In genomic region chr12:52910248-52910883, GRCh38 we compare ENCODE assay signal across 25 cellular contexts. TPM values are rescaled to one million over a fixed set of nuclear protein-coding genes. Genes with fewer than 3 reads are reported as not detected.
DNase-seq lines count a peak whose midpoint lies in the region; ATAC-seq and TF ChIP-seq lines count a peak whose summit lies in the region.
"Had no signal": no experiment of that assay in that cellular context is flagged by ENCODE, and none has a peak within 500 bp of the region (broad histone marks: within the 10 kb centered on the region; RNA-seq: fewer than 3 reads in every experiment).

No MANE protein-coding gene starts in this region.

- peak overlapping the region; percentile 12 for H3K9ac ChIP-seq in NT2/D1 (ENCODE audit: insufficient read length, low read depth)
- H3K9ac ChIP-seq in neural progenitor cell = no peak overlapping the region
- H3K9ac ChIP-seq: GM23248 had no signal

- H2AFZ ChIP-seq in neural progenitor cell (replicated peaks) = no peak overlapping the region
- H2AFZ ChIP-seq: GM23248 had no signal

- peak overlapping the region; percentile 40 for H3K27ac Mint-ChIP-seq in Caco-2 (ENCODE audit: unreplicated experiment)
- H3K27ac Mint-ChIP-seq in endothelial cell (ENCODE audit: unreplicated experiment) = peak overlapping the region; percentile 100
- peak overlapping the region; percentile 26 for H3K27ac Mint-ChIP-seq in neural progenitor cell
- no peak overlapping the region for H3K27ac Mint-ChIP-seq in activated CD8-positive, alpha-beta T cell treated with anti-CD3 and anti-CD28 coated beads for 36 hours
- H3K27ac Mint-ChIP-seq: activated naive CD8-positive, alpha-beta T cell; activated T-helper 1 cell treated with anti-CD3 and anti-CD28 coated beads, Interleukin-12 subunit alpha, Interleukin-12 subunit beta, Interleukin-2, Interleukin-4 antibody, amounts not matched to agents 30 ng/mL and 10 ng/mL and 1 ng/mL, durations not matched to agents 14 hours and 24 hours and 36 hours; CD4-positive, CD25-positive, alpha-beta regulatory T cell; natural killer cell treated with Interleukin-12 subunit alpha and Interleukin-12 subunit beta and Interleukin-15 and Interleukin-18, amount 100 ng/mL, for 72 hours; T-helper 2 cell treated with Interferon-gamma antibody and Interleukin-4, amounts not matched to agents 5 μg/mL and 100 μg/mL, for 36 hours had no signal

- no peaks in the 10 kb centered on the region for H3K79me2 ChIP-seq in neural progenitor cell (ENCODE audit: low read depth)

- no TSS peak for BruUV-seq in Caco-2 (replicated peaks; lab: Mats Ljungman, UMichigan)

- no peaks in the 10 kb centered on the region for H3K36me3 ChIP-seq in Caco-2 (ENCODE audit: control insufficient read depth, insufficient read depth, low read length)
- H3K36me3 ChIP-seq in NT2/D1 (ENCODE audit: insufficient read depth, insufficient read length, low read length) = no peaks in the 10 kb centered on the region
- H3K36me3 ChIP-seq in neural progenitor cell = no peaks in the 10 kb centered on the region
- no peaks in the 10 kb centered on the region for H3K36me3 ChIP-seq in left lung
- H3K36me3 ChIP-seq: heart left ventricle, left ventricle myocardium inferior, pancreas, right lobe of liver had no signal

- H3K27me3 Mint-ChIP-seq in Caco-2 (ENCODE audit: insufficient read depth, unreplicated experiment) = no peaks in the 10 kb centered on the region
- peaks cover 2% of the 10 kb centered on the region for H3K27me3 Mint-ChIP-seq in endothelial cell (ENCODE audit: unreplicated experiment)
- peaks cover 12% of the 10 kb centered on the region for H3K27me3 Mint-ChIP-seq in neural progenitor cell (ENCODE audit: insufficient read depth, low read depth)
- peaks cover 2% of the 10 kb centered on the region for H3K27me3 Mint-ChIP-seq in activated CD8-positive, alpha-beta T cell treated with anti-CD3 and anti-CD28 coated beads for 36 hours
- H3K27me3 Mint-ChIP-seq: activated naive CD8-positive, alpha-beta T cell had no signal

- H3K27me3 ChIP-seq in Caco-2 (replicated peaks; ENCODE audit: control insufficient read depth, insufficient read depth, low read length) (no peaks in the 10 kb centered on the region), NT2/D1 (ENCODE audit: insufficient read depth, insufficient read length) (no peaks in the 10 kb centered on the region), neural progenitor cell (no peaks in the 10 kb centered on the region), left lung (no peaks in the 10 kb centered on the region)
- H3K27me3 ChIP-seq: heart left ventricle, pancreas, right lobe of liver had no signal

- H3K4me3 ChIP-seq in Caco-2 (ENCODE audit: low read depth, low read length) (no peak overlapping the region), NT2/D1 (ENCODE audit: insufficient read length, low read depth) (no peak overlapping the region), neural progenitor cell (no peak overlapping the region), left lung (no peak overlapping the region)
- H3K4me3 ChIP-seq: GM23248, heart left ventricle, left ventricle myocardium inferior, pancreas, right lobe of liver had no signal

- CTCF ChIA-PET in Caco-2 (lab: Charles Lee) = interaction anchor here (0.6 to 1.6 kb wide), 2 partner anchors 11 to 67 kb away, joined by 3 to 4 read pairs; no protein-coding TSS in a partner anchor
- CTCF ChIA-PET in activated CD8-positive, alpha-beta T cell treated with anti-CD3 and anti-CD28 coated beads for 36 hours (lab: Charles Lee) = interaction anchor here (1.0 to 3.7 kb wide), 3 partner anchors 26 to 70 kb away, joined by 3 to 23 read pairs (median 10); no protein-coding TSS in a partner anchor

- no peak overlapping the region for H3K27ac ChIP-seq in neural progenitor cell
- no peak overlapping the region for H3K27ac ChIP-seq in left lung
- H3K27ac ChIP-seq: GM23248, heart left ventricle, left ventricle myocardium inferior, right lobe of liver had no signal

- H3K4me1 Mint-ChIP-seq in Caco-2 (ENCODE audit: low read depth, unreplicated experiment) = peaks cover 65% of the 10 kb centered on the region
- H3K4me1 Mint-ChIP-seq in endothelial cell (ENCODE audit: unreplicated experiment) = peaks cover 46% of the 10 kb centered on the region
- peaks cover 36% of the 10 kb centered on the region for H3K4me1 Mint-ChIP-seq in neural progenitor cell
- no peaks in the 10 kb centered on the region for H3K4me1 Mint-ChIP-seq in activated CD8-positive, alpha-beta T cell treated with anti-CD3 and anti-CD28 coated beads for 36 hours (ENCODE audit: low read depth)

- no peak for ATAC-seq in HG02981 (IDR thresholded peaks at IDR 0.05; ENCODE audit: unreplicated experiment)
- no peak for ATAC-seq in activated CD8-positive, alpha-beta T cell treated with anti-CD3 and anti-CD28 coated beads for 36 hours
- no peak for ATAC-seq in left lung
- ATAC-seq: heart left ventricle; natural killer cell treated with Interleukin-12 subunit alpha and Interleukin-12 subunit beta and Interleukin-15 and Interleukin-18, amount 100 ng/mL, for 72 hours; pancreas had no signal

- TF ChIP-seq CTCF in Caco-2 (IDR thresholded peaks at IDR 0.05; ENCODE audit: insufficient read depth in 1 of 2, low read depth in 1 of 2, low read length in 1 of 2, severe bottlenecking in 1 of 2, unreplicated experiment in 1 of 2) = no peak
- no peak for TF ChIP-seq CTCF in endothelial cell (IDR thresholded peaks at IDR 0.05; ENCODE audit: unreplicated experiment)
- no peak for TF ChIP-seq CTCF in neural progenitor cell (IDR thresholded peaks at IDR 0.05)
- TF ChIP-seq CTCF in activated CD8-positive, alpha-beta T cell treated with anti-CD3 and anti-CD28 coated beads for 36 hours (IDR thresholded peaks at IDR 0.05) = no peak
- TF ChIP-seq CTCF in left lung (IDR thresholded peaks at IDR 0.05) = no peak

- H3K9me3 ChIP-seq in Caco-2 (no peaks in the 10 kb centered on the region), NT2/D1 (ENCODE audit: insufficient read depth, low read length) (no peaks in the 10 kb centered on the region), neural progenitor cell (ENCODE audit: low read depth) (no peaks in the 10 kb centered on the region), left lung (no peaks in the 10 kb centered on the region)
- H3K9me3 ChIP-seq: heart left ventricle, left ventricle myocardium inferior, pancreas, right lobe of liver had no signal

- peaks cover 7% of the 10 kb centered on the region for H3F3A ChIP-seq in neural progenitor cell (ENCODE audit: low read depth)

- POLR2A ChIA-PET in Caco-2 (lab: Charles Lee) = interaction anchor here (0.8 to 1.4 kb wide), 3 partner anchors 16 to 32 kb away, joined by 4 to 6 read pairs (median 4); no protein-coding TSS in a partner anchor
- POLR2A ChIA-PET in activated CD8-positive, alpha-beta T cell treated with anti-CD3 and anti-CD28 coated beads for 36 hours (lab: Charles Lee) = no interaction called here

- no peaks in the 10 kb centered on the region for H4K20me1 ChIP-seq in neural progenitor cell (ENCODE audit: low read depth)

- H3K4me3 Mint-ChIP-seq in Caco-2 (ENCODE audit: unreplicated experiment) (no peak overlapping the region), endothelial cell (ENCODE audit: unreplicated experiment) (peak overlapping the region; percentile 56), neural progenitor cell (no peak overlapping the region)
- H3K4me3 Mint-ChIP-seq in activated CD8-positive, alpha-beta T cell treated with anti-CD3 and anti-CD28 coated beads for 36 hours = no peak overlapping the region
- H3K4me3 Mint-ChIP-seq: activated naive CD8-positive, alpha-beta T cell; activated T-helper 1 cell treated with anti-CD3 and anti-CD28 coated beads, Interleukin-12 subunit alpha, Interleukin-12 subunit beta, Interleukin-2, Interleukin-4 antibody, amounts not matched to agents 30 ng/mL and 10 ng/mL and 1 ng/mL, durations not matched to agents 14 hours and 24 hours and 36 hours; CD4-positive, CD25-positive, alpha-beta regulatory T cell; natural killer cell treated with Interleukin-12 subunit alpha and Interleukin-12 subunit beta and Interleukin-15 and Interleukin-18, amount 100 ng/mL, for 72 hours; T-helper 2 cell treated with Interferon-gamma antibody and Interleukin-4, amounts not matched to agents 5 μg/mL and 100 μg/mL, for 36 hours had no signal

- H3K36me3 Mint-ChIP-seq in Caco-2 (ENCODE audit: insufficient read depth, unreplicated experiment) = peaks cover 7% of the 10 kb centered on the region
- H3K36me3 Mint-ChIP-seq in endothelial cell (ENCODE audit: low read depth, unreplicated experiment) = no peaks in the 10 kb centered on the region
- no peaks in the 10 kb centered on the region for H3K36me3 Mint-ChIP-seq in neural progenitor cell
- no peaks in the 10 kb centered on the region for H3K36me3 Mint-ChIP-seq in activated CD8-positive, alpha-beta T cell treated with anti-CD3 and anti-CD28 coated beads for 36 hours (ENCODE audit: low read depth)
- H3K36me3 Mint-ChIP-seq: activated naive CD8-positive, alpha-beta T cell; CD4-positive, CD25-positive, alpha-beta regulatory T cell; natural killer cell treated with Interleukin-12 subunit alpha and Interleukin-12 subunit beta and Interleukin-15 and Interleukin-18, amount 100 ng/mL, for 72 hours had no signal

- no peak overlapping the region for H3K4me2 ChIP-seq in neural progenitor cell

- H3K4me1 ChIP-seq in Caco-2 = peaks cover 87% of the 10 kb centered on the region
- H3K4me1 ChIP-seq in NT2/D1 (ENCODE audit: insufficient read depth, insufficient read length) = peaks cover 24% of the 10 kb centered on the region
- H3K4me1 ChIP-seq in neural progenitor cell = peaks cover 6% of the 10 kb centered on the region
- H3K4me1 ChIP-seq in left lung = peaks cover 10 to 23% of the 10 kb centered on the region in 2 donors
- H3K4me1 ChIP-seq: left ventricle myocardium inferior had no signal

- H3K9me3 Mint-ChIP-seq in Caco-2 (ENCODE audit: unreplicated experiment) (no peaks in the 10 kb centered on the region), endothelial cell (ENCODE audit: unreplicated experiment) (no peaks in the 10 kb centered on the region), neural progenitor cell (no peaks in the 10 kb centered on the region)
- H3K9me3 Mint-ChIP-seq in activated CD8-positive, alpha-beta T cell treated with anti-CD3 and anti-CD28 coated beads for 36 hours = no peaks in the 10 kb centered on the region
- H3K9me3 Mint-ChIP-seq: activated T-helper 1 cell treated with anti-CD3 and anti-CD28 coated beads, Interleukin-12 subunit alpha, Interleukin-12 subunit beta, Interleukin-2, Interleukin-4 antibody, amounts not matched to agents 30 ng/mL and 10 ng/mL and 1 ng/mL, durations not matched to agents 14 hours and 24 hours and 36 hours; CD4-positive, CD25-positive, alpha-beta regulatory T cell; natural killer cell treated with Interleukin-12 subunit alpha and Interleukin-12 subunit beta and Interleukin-15 and Interleukin-18, amount 100 ng/mL, for 72 hours; T-helper 2 cell treated with Interferon-gamma antibody and Interleukin-4, amounts not matched to agents 5 μg/mL and 100 μg/mL, for 36 hours had no signal

- intact Hi-C loops in Caco-2 (cut with micrococcal nuclease; ENCODE audit: unreplicated experiment) = no loop called here
- intact Hi-C loops in activated CD8-positive, alpha-beta T cell treated with anti-CD3 and anti-CD28 coated beads for 36 hours (cut with micrococcal nuclease) = no loop called here
- intact Hi-C loops in left lung (cut with DNase I) = no loop called here

- no peak for DNase-seq in Caco-2
- no peak for DNase-seq in NT2/D1 (ENCODE audit: low read depth, low spot score)
- peak; percentile 55 for DNase-seq in endothelial cell (ENCODE audit: low spot score)
- DNase-seq in neural progenitor cell (ENCODE audit: low spot score) = no peak
- no peak for DNase-seq in activated CD8-positive, alpha-beta T cell treated with anti-CD3 and anti-CD28 coated beads for 36 hours
- DNase-seq in left lung = no peak
- DNase-seq: activated CD4-positive, alpha-beta T cell treated with anti-CD3 and anti-CD28 coated beads, Interleukin-2, amount 50 U/mL, for 1 hour; CD4-positive, CD25-positive, alpha-beta regulatory T cell; DMS153; GM23248; heart left ventricle; Karpas-422; left ventricle myocardium inferior; NCI-H1694; NCI-H526; right lobe of liver; stimulated activated CD4-positive, alpha-beta T cell treated with anti-CD3 and anti-CD28 coated beads, Interleukin-12 subunit alpha, Interleukin-12 subunit beta, amount 100 ng/mL, for 4 hours; stimulated activated CD4-positive, alpha-beta T cell treated with anti-CD3 and anti-CD28 coated beads, Interleukin-4, amount 100 ng/mL, for 24 hours; stimulated activated naive CD4-positive, alpha-beta T cell had no signal

RNA-seq across cellular contexts. Expression of gene KRT8, which starts 5.5 kb away (rescaled TPM):
- total RNA-seq in Caco-2 (2022) (3,707 and 3,725 TPM in 2 replicates), endothelial cell (ENCODE audit: unreplicated experiment) (194 TPM), neural progenitor cell (ENCODE audit: low replicate concordance) (168 and 184 TPM in 2 replicates), left lung (1,000 to 10,000 TPM in 1 of 2 donors, 100 to 1,000 TPM in 1; 583 to 1,126 TPM)
- under 1 TPM; 0.29 to 0.40 TPM for total RNA-seq in activated CD8-positive, alpha-beta T cell treated with anti-CD3 and anti-CD28 coated beads for 36 hours
- total RNA-seq: CD4-positive, CD25-positive, alpha-beta regulatory T cell had no signal

RNA-seq across cellular contexts. Expression of gene KRT18, which starts 38.6 kb away (rescaled TPM):
- 2,564 and 2,674 TPM in 2 replicates for total RNA-seq in Caco-2 (2022)
- total RNA-seq in endothelial cell (ENCODE audit: unreplicated experiment) = 195 TPM
- total RNA-seq in neural progenitor cell (ENCODE audit: low replicate concordance) = 69.3 and 100 TPM in 2 replicates
- total RNA-seq in activated CD8-positive, alpha-beta T cell treated with anti-CD3 and anti-CD28 coated beads for 36 hours = 1 to 10 TPM; 3.4 to 4.9 TPM
- total RNA-seq in left lung = 100 to 1,000 TPM; 447 to 667 TPM

Comparison
In these comparisons a context has a peak if more than half of its experiments do, and no peak if none do; other contexts are left out.
1. RNA of gene KRT8, which starts 5.5 kb away (total RNA-seq): 3,707 to 3,725 TPM in Caco-2, 583 to 1,126 TPM in left lung, 194 TPM in endothelial cell (single experiment) and 168 to 184 TPM in neural progenitor cell; 0.29 to 0.40 TPM in activated CD8-positive, alpha-beta T cell treated with anti-CD3 and anti-CD28 coated beads for 36 hours; every median in the first group is over 100 times any median in the second.
2. RNA of gene KRT18, which starts 38.6 kb away (total RNA-seq): 2,564 to 2,674 TPM in Caco-2, 447 to 667 TPM in left lung, 195 TPM in endothelial cell (single experiment) and 69.3 to 100 TPM in neural progenitor cell; 3.4 to 4.9 TPM in activated CD8-positive, alpha-beta T cell treated with anti-CD3 and anti-CD28 coated beads for 36 hours; every median in the first group is over 10 times any median in the second.